ENCODE assay signal across 8 cellular contexts in the genomic region with DNA sequence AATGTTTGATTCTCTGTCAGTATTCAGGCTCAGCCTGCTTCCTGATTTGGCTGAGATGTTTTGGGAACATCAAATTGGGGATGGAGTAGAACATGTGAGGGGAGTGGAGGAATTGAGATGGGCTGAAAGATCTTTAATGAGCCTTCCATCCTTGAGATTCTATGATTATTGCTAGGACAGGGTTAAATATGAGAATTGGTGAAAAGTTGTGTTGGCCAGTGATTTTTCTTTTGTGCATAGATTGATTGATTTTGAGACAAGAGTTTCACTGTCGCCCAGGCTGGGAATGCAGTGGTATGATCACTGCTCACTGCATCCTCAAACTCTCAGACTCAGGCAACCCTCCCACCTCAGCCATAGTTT. TPM values are rescaled to one million over a fixed set of nuclear protein-coding genes. Genes with fewer than 3 reads are reported as not detected.
DNase-seq lines count a peak whose midpoint lies in the region; TF ChIP-seq lines count a peak whose summit lies in the region.

No MANE protein-coding gene starts in this region.

- peak overlapping the region; percentile 70 for H3K4me3 Mint-ChIP-seq in activated T-cell treated with anti-CD3 and anti-CD28 coated beads, Interleukin-2, amount 50 U/mL, for 24 hours
- no peak overlapping the region for H3K4me3 Mint-ChIP-seq in brain
- no peak overlapping the region for H3K4me3 Mint-ChIP-seq in mesothelial cell of epicardium

- peak overlapping the region; percentile 99 for H3K27ac Mint-ChIP-seq in activated T-cell treated with anti-CD3 and anti-CD28 coated beads, Interleukin-2, amount 50 U/mL, for 24 hours
- H3K27ac Mint-ChIP-seq in brain (peak overlapping the region in 4 of 5 experiments; percentile 2 to 80 (median 46)), mesothelial cell of epicardium (peak overlapping the region; percentile 94)

- H3K9me3 ChIP-seq in thyroid gland, result no peaks in the 10 kb centered on the region

- peaks cover 64 to 75% of the 10 kb centered on the region in 2 donors for H3K4me1 ChIP-seq in thyroid gland

- H3K27me3 ChIP-seq in thyroid gland, result no peaks in the 10 kb centered on the region

- H3K36me3 ChIP-seq in thyroid gland, result no peaks in the 10 kb centered on the region

- H3K9me3 Mint-ChIP-seq in activated T-cell treated with anti-CD3 and anti-CD28 coated beads, Interleukin-2, amount 50 U/mL, for 24 hours, result peaks cover 2% of the 10 kb centered on the region
- peaks cover 5 to 14% (median 12%) of the 10 kb centered on the region in 5 experiments for H3K9me3 Mint-ChIP-seq in brain
- H3K9me3 Mint-ChIP-seq in mesothelial cell of epicardium, result peaks cover 9% of the 10 kb centered on the region

- H3K4me3 ChIP-seq in thyroid gland (replicated peaks in 1 of 3), result no peak overlapping the region

- peaks cover 25% of the 10 kb centered on the region for H3K36me3 Mint-ChIP-seq in activated T-cell treated with anti-CD3 and anti-CD28 coated beads, Interleukin-2, amount 50 U/mL, for 24 hours (ENCODE audit: low read depth)
- H3K36me3 Mint-ChIP-seq in brain (peaks cover 24% of the 10 kb centered on the region), mesothelial cell of epicardium (peaks cover 10% of the 10 kb centered on the region)

- TF ChIP-seq CTCF in brain (conservative IDR thresholded peaks at IDR 0.05), result no peak
- TF ChIP-seq CTCF in mesothelial cell of epicardium (IDR thresholded peaks at IDR 0.05; ENCODE audit: unreplicated experiment), result no peak
- no peak for TF ChIP-seq CTCF in thyroid gland (IDR thresholded peaks at IDR 0.05)

- H3K27me3 Mint-ChIP-seq in activated T-cell treated with anti-CD3 and anti-CD28 coated beads, Interleukin-2, amount 50 U/mL, for 24 hours, result no peaks in the 10 kb centered on the region
- peaks cover 4% of the 10 kb centered on the region for H3K27me3 Mint-ChIP-seq in brain
- H3K27me3 Mint-ChIP-seq in mesothelial cell of epicardium (ENCODE audit: low read depth), result no peaks in the 10 kb centered on the region

- 90 to 100% methylated on average over 1 of the region's 1 CpG for WGBS in thyroid gland, 2 donors

- DNase-seq in activated T-cell treated with anti-CD3 and anti-CD28 coated beads, Interleukin-2, amount 50 U/mL, for 24 hours, result no peak
- DNase-seq in activated T-cell treated with anti-CD3 and anti-CD28 coated beads, Interleukin-2, amount 50 U/mL, for 1 hour, result no peak
- DNase-seq in mesothelial cell of epicardium (ENCODE audit: low spot score in 2 of 2, unreplicated experiment in 2 of 2), result no peak
- no peak for DNase-seq in thyroid gland
- DNase-seq in D341Med (ENCODE audit: low spot score), result no peak
- no peak for DNase-seq in NCI-H1417 (lab: John Stamatoyannopoulos, UW)
- no peak for DNase-seq in NCI-H187 treated with DMSO at 0.1 percent for 48 hours (lab: John Stamatoyannopoulos, UW)

- intact Hi-C loops in thyroid gland (cut with DNase I), result no loop called here

- no peak for TF ChIP-seq POLR2A in thyroid gland (IDR thresholded peaks at IDR 0.05)

- H3K4me1 Mint-ChIP-seq in activated T-cell treated with anti-CD3 and anti-CD28 coated beads, Interleukin-2, amount 50 U/mL, for 24 hours (ENCODE audit: low read depth), result peaks cover 75% of the 10 kb centered on the region
- H3K4me1 Mint-ChIP-seq in brain (peaks cover 44% of the 10 kb centered on the region), mesothelial cell of epicardium (peaks cover 45% of the 10 kb centered on the region)

- peak overlapping the region; percentile 66 to 86 (median 76) for H3K27ac ChIP-seq in thyroid gland

RNA-seq across cellular contexts. Expression of a gene that starts 32.4 kb away (rescaled TPM):
- 55.6 TPM for polyA plus RNA-seq in brain (ENCODE audit: insufficient read depth, low read depth, low replicate concordance)
- total RNA-seq in mesothelial cell of epicardium, result 104 to 110 TPM (median 105 TPM) in 3 replicates
- 100 to 1,000 TPM; 222 to 290 (median 247) TPM for total RNA-seq in thyroid gland

Comparison
In these comparisons a context has a peak if more than half of its experiments do, and no peak if none do; other contexts are left out.
1. H3K27ac Mint-ChIP-seq: peak in every context shown above with its lines; median percentile 99 in activated T-cell treated with anti-CD3 and anti-CD28 coated beads, Interleukin-2, amount 50 U/mL, for 24 hours; 94 in mesothelial cell of epicardium; 46 in brain.